20 cellular contexts compared by ENCODE assay signal in the genomic region with DNA sequence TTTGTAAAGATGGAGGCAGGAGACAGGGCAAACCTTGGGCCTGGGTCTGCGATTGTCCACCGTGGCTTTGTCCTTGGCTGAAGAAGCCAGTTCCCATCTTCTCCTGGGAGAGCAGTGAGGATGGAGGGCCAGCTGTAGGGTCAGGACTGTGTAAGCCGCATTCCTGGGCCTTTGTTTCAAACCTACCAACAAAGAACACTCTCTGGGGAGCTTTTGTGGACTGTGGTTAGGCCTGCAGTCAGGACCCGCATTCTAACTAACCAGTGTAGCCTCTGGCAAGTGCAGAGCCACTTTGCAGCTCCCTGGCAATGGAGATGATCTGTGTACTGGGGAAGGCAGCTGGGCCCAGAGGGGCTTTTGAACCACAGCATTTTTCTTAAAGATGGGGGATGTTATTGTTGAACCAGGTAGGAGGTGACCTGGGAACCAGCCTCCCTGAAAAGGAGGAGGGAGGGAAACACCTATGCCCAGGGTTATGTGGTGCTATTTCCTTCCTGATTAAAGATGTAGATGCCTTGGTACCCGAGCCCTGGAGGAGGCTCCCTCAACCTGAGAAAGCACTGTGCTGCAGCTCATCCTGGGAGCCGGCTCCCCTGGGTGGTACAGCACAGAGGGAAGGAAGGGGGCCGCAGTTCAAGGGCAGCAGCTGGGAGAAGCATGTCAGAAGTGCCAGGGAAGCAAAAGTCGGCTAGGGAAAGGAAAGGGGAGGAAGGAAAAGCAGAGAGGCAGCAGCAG. TPM values are rescaled to one million over a fixed set of nuclear protein-coding genes. Genes with fewer than 3 reads are reported as not detected.
DNase-seq lines count a peak whose midpoint lies in the region; ATAC-seq and TF ChIP-seq lines count a peak whose summit lies in the region.
"Had no signal": no experiment of that assay in that cellular context is flagged by ENCODE, and none has a peak within 500 bp of the region (broad histone marks: within the 10 kb centered on the region; RNA-seq: fewer than 3 reads in every experiment).

No MANE protein-coding gene starts in this region.

- H3K27me3 Mint-ChIP-seq in CD4-positive, alpha-beta memory T cell = no peaks in the 10 kb centered on the region
- H3K27me3 Mint-ChIP-seq in endodermal cell (ENCODE audit: insufficient read depth) (no peaks in the 10 kb centered on the region), neural crest cell (ENCODE audit: low read depth) (no peaks in the 10 kb centered on the region)

- no peaks in the 10 kb centered on the region for H3K4me1 ChIP-seq in CD4-positive, alpha-beta memory T cell (ENCODE audit: insufficient read depth, low read length)
- H3K4me1 ChIP-seq in endodermal cell (ENCODE audit: control insufficient read depth, insufficient read depth, low read length) (peaks cover 2% of the 10 kb centered on the region), sigmoid colon (no peaks in the 10 kb centered on the region)

- intact Hi-C loops in CD4-positive, alpha-beta memory T cell (cut with micrococcal nuclease) = no loop called here
- intact Hi-C loops in sigmoid colon (cut with DNase I) = no loop called here

- peaks cover 0 to 2% (median 0%) of the 10 kb centered on the region in 8 donors for H3K9me3 Mint-ChIP-seq in CD4-positive, alpha-beta memory T cell
- H3K9me3 Mint-ChIP-seq in endodermal cell = no peaks in the 10 kb centered on the region
- H3K9me3 Mint-ChIP-seq in neural crest cell = no peaks in the 10 kb centered on the region
- H3K9me3 Mint-ChIP-seq: natural killer cell had no signal

- H3K9me3 ChIP-seq in CD4-positive, alpha-beta memory T cell (ENCODE audit: control insufficient read depth in 1 of 2, low read length in 2 of 2) = no peaks in the 10 kb centered on the region
- peaks cover 6% of the 10 kb centered on the region for H3K9me3 ChIP-seq in endodermal cell (ENCODE audit: control insufficient read depth, low read length)
- no peaks in the 10 kb centered on the region for H3K9me3 ChIP-seq in sigmoid colon

- no peak for TF ChIP-seq CTCF in endodermal cell (conservative IDR thresholded peaks at IDR 0.05)
- no peak for TF ChIP-seq CTCF in neural crest cell (conservative IDR thresholded peaks at IDR 0.05)
- TF ChIP-seq CTCF in sigmoid colon (IDR thresholded peaks at IDR 0.05) = no peak

- H3K4me3 ChIP-seq in CD4-positive, alpha-beta memory T cell (ENCODE audit: low read length in 2 of 2) = no peak overlapping the region
- no peak overlapping the region for H3K4me3 ChIP-seq in endodermal cell (ENCODE audit: low read length)
- no peak overlapping the region for H3K4me3 ChIP-seq in sigmoid colon

- no peak overlapping the region for H3K27ac ChIP-seq in CD4-positive, alpha-beta memory T cell (ENCODE audit: low read depth, low read length)
- H3K27ac ChIP-seq in endodermal cell (ENCODE audit: low read depth, low read length) (peak overlapping the region; percentile 73), sigmoid colon (no peak overlapping the region)
- H3K27ac ChIP-seq: WERI-Rb-1 had no signal

- no peak overlapping the region for H3K4me3 Mint-ChIP-seq in CD4-positive, alpha-beta memory T cell
- H3K4me3 Mint-ChIP-seq in endodermal cell = no peak overlapping the region
- H3K4me3 Mint-ChIP-seq in neural crest cell = peak overlapping the region; percentile 39
- H3K4me3 Mint-ChIP-seq: natural killer cell had no signal

- no peak for TF ChIP-seq POLR2A in sigmoid colon (IDR thresholded peaks at IDR 0.05)

- POLR2A ChIA-PET in CD4-positive, alpha-beta memory T cell (lab: Charles Lee; ENCODE audit: partially characterized antibody) = interaction anchor here (1.4 kb wide), 1 partner anchor 13 kb away, joined by 4 read pairs; a partner anchor contains a TSS

- no peak overlapping the region for H3K9ac ChIP-seq in endodermal cell (ENCODE audit: extremely low read depth, low read length, poor library complexity, severe bottlenecking)

- no peak for TF ChIP-seq EP300 in sigmoid colon (IDR thresholded peaks at IDR 0.05)

- ATAC-seq in HG02610 (IDR thresholded peaks at IDR 0.05; ENCODE audit: unreplicated experiment) = no peak
- no peak for ATAC-seq in GM18511 (IDR thresholded peaks at IDR 0.05; ENCODE audit: unreplicated experiment)
- ATAC-seq: natural killer cell had no signal

- no peaks in the 10 kb centered on the region for H3K36me3 ChIP-seq in CD4-positive, alpha-beta memory T cell (ENCODE audit: insufficient read depth, low read length)
- H3K36me3 ChIP-seq in endodermal cell (ENCODE audit: control insufficient read depth, insufficient read depth, low read length) (no peaks in the 10 kb centered on the region), sigmoid colon (peaks cover 0 to 6% (median 0%) of the 10 kb centered on the region in 4 donors)
- H3K36me3 ChIP-seq: WERI-Rb-1 had no signal

- peaks cover 0 to 4% (median 3%) of the 10 kb centered on the region in 4 donors for H3K4me1 Mint-ChIP-seq in CD4-positive, alpha-beta memory T cell
- peaks cover 5% of the 10 kb centered on the region for H3K4me1 Mint-ChIP-seq in endodermal cell
- H3K4me1 Mint-ChIP-seq in neural crest cell = peaks cover 11% of the 10 kb centered on the region

- H3K27me3 ChIP-seq in CD4-positive, alpha-beta memory T cell (ENCODE audit: insufficient read depth, low read length) = no peaks in the 10 kb centered on the region
- H3K27me3 ChIP-seq in endodermal cell (ENCODE audit: control insufficient read depth, insufficient read depth, low read length, poor library complexity, severe bottlenecking) = no peaks in the 10 kb centered on the region
- no peaks in the 10 kb centered on the region for H3K27me3 ChIP-seq in sigmoid colon

- peaks cover 2 to 4% of the 10 kb centered on the region in 2 donors for H3K36me3 Mint-ChIP-seq in CD4-positive, alpha-beta memory T cell
- H3K36me3 Mint-ChIP-seq in endodermal cell (ENCODE audit: low read depth) (no peaks in the 10 kb centered on the region), neural crest cell (ENCODE audit: low read depth) (peaks cover 6% of the 10 kb centered on the region)
- H3K36me3 Mint-ChIP-seq: natural killer cell had no signal

- no peak for DNase-seq in CD4-positive, alpha-beta memory T cell
- DNase-seq in NCI-H2107 treated with DMSO at 0.1 percent for 48 hours (lab: John Stamatoyannopoulos, UW; ENCODE audit: unreplicated experiment) = peak; percentile 67
- peak; percentile 68 for DNase-seq in endodermal cell
- no peak for DNase-seq in neural crest cell (ENCODE audit: low read depth, low spot score)
- DNase-seq in sigmoid colon = no peak
- DNase-seq in ACHN = no peak
- DNase-seq: activated CD4-positive, alpha-beta T cell treated with anti-CD3 and anti-CD28 coated beads, Interleukin-2, amount 50 U/mL, for 48 hours; activated naive CD4-positive, alpha-beta T cell treated with Interleukin-2 at 50 U/mL for 16 hours; activated T-cell treated with anti-CD3 and anti-CD28 coated beads for 4 hours; DMS79; mesenchymal stem cell; natural killer cell; NCI-H1092 treated with DMSO at 0.1 percent for 48 hours; NCI-H748 treated with DMSO at 0.1 percent for 48 hours; small intestine; stimulated activated CD4-positive, alpha-beta T cell treated with anti-CD3 and anti-CD28 coated beads, Interleukin-2, amount 100 ng/mL, for 48 hours; T-helper 2 cell; WERI-Rb-1 had no signal

- H3K27ac Mint-ChIP-seq in CD4-positive, alpha-beta memory T cell = peak overlapping the region in 4 of 7 donors; percentile 47 to 78 (median 63)
- H3K27ac Mint-ChIP-seq in endodermal cell (peak overlapping the region; percentile 19), neural crest cell (ENCODE audit: unreplicated experiment) (no peak overlapping the region)
- H3K27ac Mint-ChIP-seq: natural killer cell had no signal

- WGBS in endodermal cell (ENCODE audit: insufficient coverage in 1 of 2, insufficient read length in 1 of 2), 2 experiments = 59 to 81% methylated on average over 4 to 8 of the region's 8 CpGs
- 86 to 90% methylated on average over 8 of the region's 8 CpGs for whole genome bisulfite sequencing in sigmoid colon, 2 donors

- in situ Hi-C loops in ACHN (cut with HindIII; ENCODE audit: low pct_ligation_motif_present, low pct_unique_long_range_greater_than_20kb, low sequenced_read_pairs) = no loop called here

- CTCF ChIA-PET in CD4-positive, alpha-beta memory T cell (lab: Charles Lee; ENCODE audit: partially characterized antibody) = no interaction called here

RNA-seq across cellular contexts. Expression of a gene that starts 12.7 kb away (rescaled TPM):
- total RNA-seq in CD4-positive, alpha-beta memory T cell = 100 to 1,000 TPM; 143 to 155 TPM
- 10 to 100 TPM; 37.7 to 95.4 TPM for polyA plus RNA-seq in CD4-positive, alpha-beta memory T cell
- total RNA-seq in endodermal cell (100 to 1,000 TPM; 132 to 133 TPM), neural crest cell (148 and 151 TPM in 2 replicates), sigmoid colon (100 to 1,000 TPM; 106 to 143 (median 122) TPM)
- 136 TPM for polyA plus RNA-seq in endodermal cell (2013, experiment 1 of 2)
- 130 TPM for polyA plus RNA-seq in endodermal cell (2013, experiment 2 of 2)
- 10 to 100 TPM; 16.4 to 25.5 (median 19.8) TPM for polyA plus RNA-seq in sigmoid colon

RNA-seq across cellular contexts. Expression of a gene that starts 49.5 kb away (rescaled TPM):
- total RNA-seq in CD4-positive, alpha-beta memory T cell = 10 to 100 TPM; 11.6 to 11.7 TPM
- 10 to 100 TPM; 15.3 to 18.5 TPM for polyA plus RNA-seq in CD4-positive, alpha-beta memory T cell
- 1 to 10 TPM; 5.1 to 7.4 TPM for total RNA-seq in endodermal cell
- polyA plus RNA-seq in endodermal cell (2013, experiment 1 of 2) = 6.6 TPM
- polyA plus RNA-seq in endodermal cell (2013, experiment 2 of 2) = 8.3 TPM
- 14.7 and 15.0 TPM in 2 replicates for total RNA-seq in neural crest cell
- 1 to 10 TPM; 3.9 to 5.8 (median 5.5) TPM for total RNA-seq in sigmoid colon
- polyA plus RNA-seq in sigmoid colon = 1 to 10 TPM; 5.4 to 8.1 (median 5.4) TPM

Comparison
In these comparisons a context has a peak if more than half of its experiments do, and no peak if none do; other contexts are left out.
1. DNase-seq: peak in NCI-H2107 treated with DMSO at 0.1 percent for 48 hours (single experiment) and endodermal cell (single experiment); none in CD4-positive, alpha-beta memory T cell (0 of 5), neural crest cell (single experiment), sigmoid colon (single experiment) and ACHN (single experiment).